Comparison of ENCODE assay signal across 1 cellular context in genomic region chr2:10835052-10835970, GRCh38.
TF ChIP-seq lines count a peak whose summit lies in the region.

No MANE protein-coding gene starts in this region.

TF ChIP-seq in HepG2, 621 proteins besides CTCF, POLR2A, EP300 and RAD21 (continued from another document):
- TF ChIP-seq MZF1 (CRISPR knock-in tag; IDR thresholded peaks at IDR 0.05; ENCODE audit: borderline replicate concordance) (no peak), KLF11 (CRISPR knock-in tag; IDR thresholded peaks at IDR 0.05) (no peak), MLXIP (CRISPR knock-in tag; IDR thresholded peaks at IDR 0.05; ENCODE audit: borderline replicate concordance) (no peak), ZNF10 (CRISPR knock-in tag; IDR thresholded peaks at IDR 0.05; ENCODE audit: borderline replicate concordance, low read depth) (no peak), ZBTB21 (CRISPR knock-in tag; IDR thresholded peaks at IDR 0.05) (no peak), TERF1 (CRISPR knock-in tag; IDR thresholded peaks at IDR 0.05) (no peak), REPIN1 (CRISPR knock-in tag; IDR thresholded peaks at IDR 0.05; ENCODE audit: borderline replicate concordance, low read depth) (peak; percentile 45; the same call in 1 of the 2 replicates), ZNF3 (CRISPR knock-in tag; IDR thresholded peaks at IDR 0.05) (no peak), SALL1 (CRISPR knock-in tag; IDR thresholded peaks at IDR 0.05) (peak; percentile 56), BORCS8-MEF2B (CRISPR knock-in tag; IDR thresholded peaks at IDR 0.05) (no peak), NFATC3 (CRISPR knock-in tag; IDR thresholded peaks at IDR 0.05) (peak; percentile 55; the same call in 1 of the 2 replicates), ZSCAN9 (CRISPR knock-in tag; IDR thresholded peaks at IDR 0.05; ENCODE audit: borderline replicate concordance) (0 out of 2 replicates have a peak, but pooled peaks have one; percentile 36), ZNF703 (CRISPR knock-in tag; IDR thresholded peaks at IDR 0.05; ENCODE audit: borderline replicate concordance) (no peak), ZNF276 (CRISPR knock-in tag; IDR thresholded peaks at IDR 0.05; ENCODE audit: low read depth) (0 out of 2 replicates have a peak, but pooled peaks have one; percentile 60), ERF (CRISPR knock-in tag; IDR thresholded peaks at IDR 0.05) (0 out of 2 replicates have a peak, but pooled peaks have one; percentile 35), NFKB2 (CRISPR knock-in tag; IDR thresholded peaks at IDR 0.05; ENCODE audit: borderline replicate concordance) (peak; percentile 62; the same call in 1 of the 2 replicates), PAX8 (CRISPR knock-in tag; IDR thresholded peaks at IDR 0.05; ENCODE audit: borderline replicate concordance) (peak; percentile 75; the same call in 1 of the 2 replicates), FOXO1 (CRISPR knock-in tag; IDR thresholded peaks at IDR 0.05) (no peak), SPEN (CRISPR knock-in tag; IDR thresholded peaks at IDR 0.05; ENCODE audit: low read depth) (peak; percentile 48; the same call in 1 of the 2 replicates), ZNF619 (CRISPR knock-in tag; IDR thresholded peaks at IDR 0.05) (peak; percentile 76; the same call in 1 of the 2 replicates), TARDBP (CRISPR knock-in tag; IDR thresholded peaks at IDR 0.05) (no peak), ATF6 (CRISPR knock-in tag; conservative IDR thresholded peaks at IDR 0.05) (0 out of 2 replicates have a peak, but pooled peaks have one; percentile 39), CHD2 (IDR thresholded peaks at IDR 0.05; ENCODE audit: low read depth, low read length) (no peak), AHDC1 (CRISPR knock-in tag; IDR thresholded peaks at IDR 0.05; ENCODE audit: borderline replicate concordance) (no peak), SAP130 (CRISPR knock-in tag; IDR thresholded peaks at IDR 0.05; ENCODE audit: low read depth) (no peak; the same call in 1 of the 2 replicates), HNRNPLL (IDR thresholded peaks at IDR 0.05; ENCODE audit: low read depth, low read length, poor library complexity, severe bottlenecking) (peak; percentile 57), ZNF160 (CRISPR knock-in tag; IDR thresholded peaks at IDR 0.05) (no peak), SETDB1 (CRISPR knock-in tag; IDR thresholded peaks at IDR 0.05; ENCODE audit: borderline replicate concordance) (no peak), ZBTB3 (CRISPR knock-in tag; IDR thresholded peaks at IDR 0.05; ENCODE audit: borderline replicate concordance, low read depth) (no peak), ZNF30 (CRISPR knock-in tag; IDR thresholded peaks at IDR 0.05) (no peak), STAG1 (CRISPR knock-in tag; IDR thresholded peaks at IDR 0.05) (peak; percentile 97), NFRKB (IDR thresholded peaks at IDR 0.05) (no peak), NBN (conservative IDR thresholded peaks at IDR 0.05) (no peak), HMGA1 (CRISPR knock-in tag; conservative IDR thresholded peaks at IDR 0.05) (no peak), TBL1XR1 (IDR thresholded peaks at IDR 0.05; ENCODE audit: borderline replicate concordance, low read length, partially characterized antibody) (peak; percentile 20)
